Comparison of ENCODE assay signal across 9 cellular contexts in the genomic region with DNA sequence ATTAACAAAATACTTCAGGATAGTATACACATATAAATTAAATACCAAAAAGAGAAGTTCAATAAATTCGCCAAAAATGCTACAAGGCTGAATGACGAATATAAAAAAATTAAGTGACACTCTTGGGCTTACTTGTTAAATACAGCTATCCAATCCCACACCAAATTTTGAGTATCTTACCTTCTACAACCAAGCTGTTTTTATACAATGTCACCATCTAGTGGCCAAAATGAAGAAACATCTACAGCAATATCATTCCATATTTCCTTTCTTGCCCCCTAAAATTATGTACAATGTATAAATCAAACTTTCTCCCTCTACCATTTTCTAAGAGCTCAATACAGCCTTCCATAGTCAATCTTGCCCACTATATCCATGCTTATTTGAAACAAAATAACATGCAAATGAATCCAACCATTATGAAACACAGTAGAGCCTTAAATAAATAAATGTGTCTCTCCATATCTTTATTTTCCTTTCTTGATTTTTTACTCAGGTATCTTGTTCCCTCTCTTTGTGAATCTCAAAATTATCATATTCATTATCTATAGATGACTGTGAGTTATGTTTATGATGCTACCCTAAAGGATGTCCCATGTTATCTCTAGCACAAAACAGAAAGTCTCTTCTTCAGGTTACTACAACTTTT.
DNase-seq lines count a peak whose midpoint lies in the region; ATAC-seq lines count a peak whose summit lies in the region.
"Had no signal": no experiment of that assay in that cellular context is flagged by ENCODE, and none has a peak within 500 bp of the region (broad histone marks: within the 10 kb centered on the region; RNA-seq: fewer than 3 reads in every experiment).

No MANE protein-coding gene starts in this region.

- H3K4me3 ChIP-seq in GM23248 = no peak overlapping the region
- H3K4me3 ChIP-seq in mesendoderm (ENCODE audit: low read length) = no peak overlapping the region
- H3K4me3 ChIP-seq: HAP-1 had no signal

- no peaks in the 10 kb centered on the region for H3K27me3 Mint-ChIP-seq in stimulated activated naive CD8-positive, alpha-beta T cell treated with anti-CD3 and anti-CD28 coated beads, Interleukin-15, amount 100 ng/mL, for 72 hours

- no peak overlapping the region for H3K4ac ChIP-seq in mesendoderm (ENCODE audit: low read depth, low read length)

- in situ Hi-C loops in GM23248 (cut with MboI) = no loop called here
- in situ Hi-C loops in T47D (cut with HindIII; ENCODE audit: low pct_unique_long_range_greater_than_20kb, low sequenced_read_pairs) = no loop called here

- no peak overlapping the region for H3K27ac Mint-ChIP-seq in stimulated activated naive CD8-positive, alpha-beta T cell treated with anti-CD3 and anti-CD28 coated beads, Interleukin-15, amount 100 ng/mL, for 72 hours

- H3K18ac ChIP-seq in mesendoderm (ENCODE audit: low read length) = no peak overlapping the region

- no peak overlapping the region for H3K56ac ChIP-seq in mesendoderm (ENCODE audit: low read length)

- DNase-seq in AG20443 (ENCODE audit: low spot score) (peak; percentile 26), GM23248 (peak; percentile 53), NCI-H460 (ENCODE audit: extremely low read depth, low read depth) (peak; percentile 33), T47D (ENCODE audit: low read depth in 1 of 2, low spot score in 1 of 2) (peak; percentile 60 to 69), mesendoderm (peak; percentile 54)
- no peak for DNase-seq in activated CD4-positive, CD25-positive, alpha-beta regulatory T cell (lab: John Stamatoyannopoulos, UW)
- no peak for DNase-seq in stimulated activated naive CD8-positive, alpha-beta T cell treated with anti-CD3 and anti-CD28 coated beads, Interleukin-15, amount 100 ng/mL, for 72 hours

- H2AK5ac ChIP-seq in mesendoderm (ENCODE audit: low read length) = no peak overlapping the region

- H3K4me1 Mint-ChIP-seq in stimulated activated naive CD8-positive, alpha-beta T cell treated with anti-CD3 and anti-CD28 coated beads, Interleukin-15, amount 100 ng/mL, for 72 hours = no peaks in the 10 kb centered on the region

- no peak overlapping the region for H3K23ac ChIP-seq in mesendoderm (ENCODE audit: low read length)

- no peak overlapping the region for H3K4me3 Mint-ChIP-seq in stimulated activated naive CD8-positive, alpha-beta T cell treated with anti-CD3 and anti-CD28 coated beads, Interleukin-15, amount 100 ng/mL, for 72 hours

- peaks cover 2% of the 10 kb centered on the region for H3K79me1 ChIP-seq in mesendoderm (ENCODE audit: low read length)

- H3K9ac ChIP-seq in GM23248 (no peak overlapping the region), mesendoderm (ENCODE audit: low read length) (no peak overlapping the region)

- no peak overlapping the region for H2BK15ac ChIP-seq in mesendoderm (replicated peaks; ENCODE audit: low read depth)

- H3K4me2 ChIP-seq in GM23248 (ENCODE audit: unreplicated experiment) (no peak overlapping the region), mesendoderm (ENCODE audit: low read length) (no peak overlapping the region)

- H3K4me1 ChIP-seq in GM23248 (ENCODE audit: insufficient read depth) (no peaks in the 10 kb centered on the region), mesendoderm (ENCODE audit: control insufficient read depth, low read depth, low read length) (no peaks in the 10 kb centered on the region)
- H3K4me1 ChIP-seq: HAP-1 had no signal

- H3F3A ChIP-seq in GM23248 (ENCODE audit: insufficient read depth) = no peaks in the 10 kb centered on the region; the same call in 1 of the 2 replicates

- H3K79me2 ChIP-seq in GM23248 (ENCODE audit: insufficient read depth) (0 out of 2 replicates have a peak, but pooled peaks cover 5% of the 10 kb centered on the region), mesendoderm (ENCODE audit: control insufficient read depth, insufficient read depth, low read length) (no peaks in the 10 kb centered on the region)

- H2AFZ ChIP-seq in GM23248 = no peak overlapping the region

- no peak overlapping the region for H4K8ac ChIP-seq in mesendoderm (ENCODE audit: low read depth, low read length)

- 7 to 9% methylated on average over 2 of the region's 2 CpGs for WGBS in GM23248 (ENCODE audit: low coverage in 1 of 2, low lambda C conversion rate in 2 of 2, missing lambda C conversion rate in 2 of 2), 2 experiments
- WGBS in mesendoderm (ENCODE audit: extremely low coverage, insufficient coverage, low lambda C conversion rate) = no CpG with 5 or more reads among the region's 2 CpGs

- no peaks in the 10 kb centered on the region for H3K36me3 ChIP-seq in GM23248 (ENCODE audit: low read depth)
- H3K36me3 ChIP-seq in mesendoderm (ENCODE audit: control insufficient read depth, insufficient read depth, low read length) = no peaks in the 10 kb centered on the region
- H3K36me3 ChIP-seq: HAP-1 had no signal

- H3K9me3 Mint-ChIP-seq in stimulated activated naive CD8-positive, alpha-beta T cell treated with anti-CD3 and anti-CD28 coated beads, Interleukin-15, amount 100 ng/mL, for 72 hours = peaks cover 0 to 5% of the 10 kb centered on the region in 2 donors

- H2BK120ac ChIP-seq in mesendoderm (ENCODE audit: low read depth, low read length) = no peak overlapping the region

- no peak for ATAC-seq in HG02623 (IDR thresholded peaks at IDR 0.05; ENCODE audit: unreplicated experiment)
- no peak for ATAC-seq in stimulated activated naive CD8-positive, alpha-beta T cell treated with anti-CD3 and anti-CD28 coated beads, Interleukin-15, amount 100 ng/mL, for 72 hours

- no peak overlapping the region for H4K5ac ChIP-seq in mesendoderm (ENCODE audit: low read length)

- no peaks in the 10 kb centered on the region for H4K20me1 ChIP-seq in GM23248 (ENCODE audit: insufficient read depth)

- no peaks in the 10 kb centered on the region for H3K27me3 ChIP-seq in GM23248 (replicated peaks; ENCODE audit: insufficient read depth)
- H3K27me3 ChIP-seq in mesendoderm (ENCODE audit: insufficient read depth, low read length, poor library complexity) = no peaks in the 10 kb centered on the region

- no peaks in the 10 kb centered on the region for H3K9me3 ChIP-seq in GM23248 (ENCODE audit: low read depth)
- H3K9me3 ChIP-seq: HAP-1 had no signal

- H3K27ac ChIP-seq in GM23248 (no peak overlapping the region), mesendoderm (ENCODE audit: low read depth, low read length) (no peak overlapping the region)

- no peaks in the 10 kb centered on the region for H3K9me2 ChIP-seq in GM23248 (ENCODE audit: insufficient read depth)

- H2BK5ac ChIP-seq in mesendoderm (ENCODE audit: low read length) = no peak overlapping the region

Comparison
In these comparisons a context has a peak if more than half of its experiments do, and no peak if none do; other contexts are left out.
1. DNase-seq: peak in AG20443 (single experiment), GM23248 (single experiment), NCI-H460 (single experiment), T47D (2 of 2) and mesendoderm (single experiment); none in activated CD4-positive, CD25-positive, alpha-beta regulatory T cell (0 of 4) and stimulated activated naive CD8-positive, alpha-beta T cell treated with anti-CD3 and anti-CD28 coated beads, Interleukin-15, amount 100 ng/mL, for 72 hours (0 of 2).